ENCODE assay signal across 8 cellular contexts in genomic region chr2:127293386-127293757, GRCh38. TPM values are rescaled to one million over a fixed set of nuclear protein-coding genes. Genes with fewer than 3 reads are reported as not detected.
DNase-seq lines count a peak whose midpoint lies in the region; ATAC-seq and TF ChIP-seq lines count a peak whose summit lies in the region.

No MANE protein-coding gene starts in this region.

- DNase-seq in activated CD8-positive, alpha-beta memory T cell treated with anti-CD3 and anti-CD28 coated beads, Interleukin-2, amount 50 U/mL, for 48 hours, result peak; percentile 62
- no peak for DNase-seq in activated CD8-positive, alpha-beta memory T cell treated with anti-CD3 and anti-CD28 coated beads, Interleukin-2, amount 50 U/mL, for 4 hours
- DNase-seq in Panc1 (ENCODE audit: low read depth, low spot score), result no peak
- DNase-seq in effector memory CD8-positive, alpha-beta T cell, result no peak
- DNase-seq in HEK293T (ENCODE audit: extremely low spot score), result no peak

- CTCF ChIA-PET in Panc1 (lab: Charles Lee) (interaction anchor here (1.7 to 1.9 kb wide), 2 partner anchors 96 to 187 kb away, joined by 5 to 8 read pairs; no protein-coding TSS in a partner anchor), HEK293T (lab: Yijun Ruan, JAX) (interaction anchor here (1.8 kb wide), 1 partner anchor 96 kb away, joined by 7 read pairs; no protein-coding TSS in a partner anchor)

- BruUV-seq in Panc1 (replicated peaks; lab: Mats Ljungman, UMichigan), result TSS peak; percentile 58

- no peaks in the 10 kb centered on the region for H3K9me3 Mint-ChIP-seq in effector memory CD8-positive, alpha-beta T cell

- H3K4me1 Mint-ChIP-seq in effector memory CD8-positive, alpha-beta T cell (ENCODE audit: low read depth in 2 of 2), result peaks cover 31 to 36% of the 10 kb centered on the region in 2 donors

- H3K9me3 ChIP-seq in Panc1 (ENCODE audit: control insufficient read depth, insufficient read depth, low read depth, low read length) (no peaks in the 10 kb centered on the region), muscle layer of duodenum (ENCODE audit: control insufficient read depth in 1 of 2, low read length in 2 of 2) (no peaks in the 10 kb centered on the region)

- ATAC-seq in Panc1 (peak; percentile 18), HG03095 (IDR thresholded peaks at IDR 0.05; ENCODE audit: unreplicated experiment) (no peak)
- ATAC-seq in effector memory CD8-positive, alpha-beta T cell (replicated peaks), result no peak
- no peak for ATAC-seq in activated CD4-positive, CD25-positive, alpha-beta regulatory T cell treated with anti-CD3 and anti-CD28 coated beads, Interleukin-2, amount 50 U/mL, for 24 hours

- peak overlapping the region; percentile 96 for H3K27ac ChIP-seq in Panc1 (ENCODE audit: low read length)
- H3K27ac ChIP-seq in muscle layer of duodenum (ENCODE audit: low read length), result peak overlapping the region; percentile 23

- H3K4me3 Mint-ChIP-seq in effector memory CD8-positive, alpha-beta T cell, result peak overlapping the region; percentile 92 to 98

- peak overlapping the region; percentile 93 to 97 for H3K27ac Mint-ChIP-seq in effector memory CD8-positive, alpha-beta T cell

- H3K27me3 ChIP-seq in Panc1 (ENCODE audit: control insufficient read depth, insufficient read depth, low read length), result no peaks in the 10 kb centered on the region
- H3K27me3 ChIP-seq in muscle layer of duodenum (ENCODE audit: low read depth, low read length), result no peaks in the 10 kb centered on the region

- POLR2A ChIA-PET in Panc1 (lab: Charles Lee), result interaction anchor here (0.6 kb wide), 2 partner anchors 171 kb away, joined by 3 to 4 read pairs; no protein-coding TSS in a partner anchor
- POLR2A ChIA-PET in HEK293T (lab: Yijun Ruan, JAX), result interaction anchor here (0.6 to 1.9 kb wide), 37 partner anchors 9 to 233 kb away, joined by 3 to 15 read pairs (median 5); partner anchors contain the start of gene IWS1

- H3K4me3 ChIP-seq in Panc1 (ENCODE audit: low read depth in 2 of 2, low read length in 2 of 2) (peak overlapping the region; percentile 88 to 94), muscle layer of duodenum (ENCODE audit: low read depth in 1 of 2, low read length in 2 of 2) (peak overlapping the region; percentile 89 to 99)

- in situ Hi-C loops in Panc1 (cut with HindIII; ENCODE audit: low pct_unique_long_range_greater_than_20kb, low sequenced_read_pairs), result no loop called here

- H3K4me1 ChIP-seq in Panc1 (ENCODE audit: control insufficient read depth, insufficient read depth, low read length) (peaks cover 7% of the 10 kb centered on the region), muscle layer of duodenum (ENCODE audit: control insufficient read depth in 1 of 2, insufficient read depth in 2 of 2, low read length in 2 of 2) (peaks cover 2 to 14% of the 10 kb centered on the region in 2 donors)

- intact Hi-C loops in Panc1 (cut with micrococcal nuclease; ENCODE audit: unreplicated experiment), result loop anchor here (5.0 kb wide), 1 partner anchor 96 kb away; no protein-coding TSS in a partner anchor

- peaks cover 8% of the 10 kb centered on the region for H3K36me3 Mint-ChIP-seq in effector memory CD8-positive, alpha-beta T cell (ENCODE audit: insufficient read depth)

- no peak for TF ChIP-seq CTCF in Panc1 (IDR thresholded peaks at IDR 0.05)

- H3K36me3 ChIP-seq in Panc1 (ENCODE audit: control insufficient read depth, insufficient read depth, low read length) (peaks cover 17% of the 10 kb centered on the region), muscle layer of duodenum (ENCODE audit: control insufficient read depth in 1 of 2, insufficient read depth in 2 of 2, low read length in 2 of 2) (peaks cover 31 to 36% of the 10 kb centered on the region in 2 donors)

- no peaks in the 10 kb centered on the region for H3K27me3 Mint-ChIP-seq in effector memory CD8-positive, alpha-beta T cell

TF ChIP-seq in HEK293T, 16 proteins besides CTCF, POLR2A, EP300 and RAD21:
- TF ChIP-seq ELF4 (IDR thresholded peaks at IDR 0.05) (no peak), ZNF384 (IDR thresholded peaks at IDR 0.05) (no peak), BHLHE40 (IDR thresholded peaks at IDR 0.05; ENCODE audit: borderline replicate concordance) (no peak), ARNT (IDR thresholded peaks at IDR 0.05) (no peak), LEF1 (IDR thresholded peaks at IDR 0.05; ENCODE audit: borderline replicate concordance) (no peak), PKNOX1 (IDR thresholded peaks at IDR 0.05) (no peak), CTBP1 (IDR thresholded peaks at IDR 0.05; ENCODE audit: borderline replicate concordance) (no peak), SUZ12 (IDR thresholded peaks at IDR 0.05) (no peak), FOXM1 (IDR thresholded peaks at IDR 0.05; ENCODE audit: borderline replicate concordance) (no peak), FOXA1 (IDR thresholded peaks at IDR 0.05) (no peak), HDGF (IDR thresholded peaks at IDR 0.05; ENCODE audit: borderline replicate concordance) (no peak), FOXK2 (IDR thresholded peaks at IDR 0.05) (no peak), NFRKB (IDR thresholded peaks at IDR 0.05) (no peak), SP1 (IDR thresholded peaks at IDR 0.05) (no peak), L3MBTL2 (conservative IDR thresholded peaks at IDR 0.05) (no peak), TARDBP (IDR thresholded peaks at IDR 0.05) (no peak)

RNA-seq across cellular contexts. Expression of gene ERCC3, which starts 0.6 kb away (rescaled TPM):
- 38.0 TPM for total RNA-seq in Panc1 (2021; ENCODE audit: unreplicated experiment)
- polyA plus RNA-seq in Panc1 (2012; ENCODE audit: insufficient read length), result 32.6 TPM
